Comparison of ENCODE assay signal across 16 cellular contexts in genomic region chr16:69166946-69167930, GRCh38. TPM values are rescaled to one million over a fixed set of nuclear protein-coding genes. Genes with fewer than 3 reads are reported as not detected.
A peak's percentile ranks its signal among the peaks of the same experiment; 100 is the strongest.
DNase-seq lines count a peak whose midpoint lies in the region; ATAC-seq and TF ChIP-seq lines count a peak whose summit lies in the region.
"Had no signal": no experiment of that assay in that cellular context is flagged by ENCODE, and none has a peak within 500 bp of the region (broad histone marks: within the 10 kb centered on the region; RNA-seq: fewer than 3 reads in every experiment).

No MANE protein-coding gene starts in this region.

- WGBS in esophagus muscularis mucosa: 78% methylated on average over 7 of the region's 7 CpGs
- 71 to 72% methylated on average over 7 of the region's 7 CpGs for WGBS in esophagus squamous epithelium, 2 donors

- no peak overlapping the region for H3K4me3 ChIP-seq in dorsolateral prefrontal cortex
- H3K4me3 ChIP-seq in skeletal muscle satellite cell (ENCODE audit: low read length): peak overlapping the region; percentile 9
- no peak overlapping the region for H3K4me3 ChIP-seq in esophagus muscularis mucosa
- H3K4me3 ChIP-seq in esophagus squamous epithelium: no peak overlapping the region
- H3K4me3 ChIP-seq: colonic mucosa, gastroesophageal sphincter, tibial nerve had no signal

- no peak for DNase-seq in activated T-cell treated with anti-CD3 and anti-CD28 coated beads, Interleukin-2, amount 50 U/mL, for 4 hours
- DNase-seq in activated T-cell treated with anti-CD3 and anti-CD28 coated beads, Interleukin-2, amount 50 U/mL, for 48 hours: no peak
- DNase-seq in SW480 (ENCODE audit: low spot score): peak; percentile 62
- DNase-seq in dorsolateral prefrontal cortex: no peak
- DNase-seq in esophagus muscularis mucosa (ENCODE audit: extremely low spot score): no peak
- DNase-seq in NCI-H1092 treated with DMSO at 0.1 percent for 48 hours (lab: John Stamatoyannopoulos, UW): no peak
- DNase-seq in esophagus squamous epithelium (lab: John Stamatoyannopoulos, UW): no peak
- DNase-seq: colonic mucosa, DMS53, KG1, left cardiac atrium, NCI-H1930, NCI-H774 had no signal

- H3K4me2 ChIP-seq in skeletal muscle satellite cell (ENCODE audit: low read length): peak overlapping the region; percentile 12

- no peaks in the 10 kb centered on the region for H3K9me3 Mint-ChIP-seq in activated T-cell treated with anti-CD3 and anti-CD28 coated beads, Interleukin-2, amount 50 U/mL, for 4 hours

- H3K27me3 Mint-ChIP-seq in activated T-cell treated with anti-CD3 and anti-CD28 coated beads, Interleukin-2, amount 50 U/mL, for 4 hours (ENCODE audit: low read depth): no peaks in the 10 kb centered on the region

- H3K4me3 Mint-ChIP-seq in activated T-cell treated with anti-CD3 and anti-CD28 coated beads, Interleukin-2, amount 50 U/mL, for 4 hours: peak overlapping the region; percentile 73

- no peak for ATAC-seq in activated T-cell treated with anti-CD3 and anti-CD28 coated beads, Interleukin-2, amount 50 U/mL, for 4 hours
- ATAC-seq: gastroesophageal sphincter had no signal

- no peak for TF ChIP-seq CTCF in dorsolateral prefrontal cortex (IDR thresholded peaks at IDR 0.05 in 54 of 56, conservative IDR thresholded peaks at IDR 0.05 in 2 of 56; ENCODE audit: low read depth in 1 of 56, partially characterized antibody in 56 of 56)
- no peak for TF ChIP-seq CTCF in esophagus muscularis mucosa (IDR thresholded peaks at IDR 0.05)
- no peak for TF ChIP-seq CTCF in esophagus squamous epithelium (IDR thresholded peaks at IDR 0.05)

- TF ChIP-seq EP300 in esophagus muscularis mucosa (IDR thresholded peaks at IDR 0.05): no peak

- intact Hi-C loops in dorsolateral prefrontal cortex (cut with DNase I) (no loop called here), esophagus muscularis mucosa (cut with DNase I) (no loop called here), esophagus squamous epithelium (cut with DNase I) (no loop called here)

- H3K27ac ChIP-seq in dorsolateral prefrontal cortex (peak overlapping the region in 45 of 59 donors; percentile 2 to 83 (median 51)), esophagus muscularis mucosa (replicated peaks in 1 of 4) (peak overlapping the region in 1 of 4 donors; percentile 3), esophagus squamous epithelium (no peak overlapping the region)
- H3K27ac ChIP-seq: colonic mucosa, tibial nerve had no signal

- no peak overlapping the region for H3K9ac ChIP-seq in skeletal muscle satellite cell (ENCODE audit: low read depth, low read length)

- H3K4me1 ChIP-seq in skeletal muscle satellite cell (ENCODE audit: control insufficient read depth, insufficient read depth, low read length) (peaks cover 26% of the 10 kb centered on the region), esophagus muscularis mucosa (peaks cover 0 to 31% (median 27%) of the 10 kb centered on the region in 4 donors), esophagus squamous epithelium (peaks cover 0 to 26% (median 3%) of the 10 kb centered on the region in 3 donors)
- H3K4me1 ChIP-seq: colonic mucosa had no signal

- H3K36me3 ChIP-seq in skeletal muscle satellite cell (ENCODE audit: insufficient read depth, low read length) (peaks cover 61% of the 10 kb centered on the region), esophagus muscularis mucosa (peaks cover 5 to 73% (median 54%) of the 10 kb centered on the region in 4 donors), esophagus squamous epithelium (peaks cover 0 to 75% (median 11%) of the 10 kb centered on the region in 3 donors)

- no peak for TF ChIP-seq POLR2A in esophagus muscularis mucosa (IDR thresholded peaks at IDR 0.05; ENCODE audit: low read depth)
- no peak for TF ChIP-seq POLR2A in esophagus squamous epithelium (IDR thresholded peaks at IDR 0.05)

- peaks cover 50% of the 10 kb centered on the region for H3K4me1 Mint-ChIP-seq in activated T-cell treated with anti-CD3 and anti-CD28 coated beads, Interleukin-2, amount 50 U/mL, for 4 hours (ENCODE audit: low read depth)

- H3K36me3 Mint-ChIP-seq in activated T-cell treated with anti-CD3 and anti-CD28 coated beads, Interleukin-2, amount 50 U/mL, for 4 hours (ENCODE audit: insufficient read depth): peaks cover 52% of the 10 kb centered on the region

- H3K9me3 ChIP-seq in skeletal muscle satellite cell (replicated peaks; ENCODE audit: low read length): no peaks in the 10 kb centered on the region
- no peaks in the 10 kb centered on the region for H3K9me3 ChIP-seq in esophagus muscularis mucosa
- H3K9me3 ChIP-seq in esophagus squamous epithelium: no peaks in the 10 kb centered on the region
- H3K9me3 ChIP-seq: colonic mucosa, gastroesophageal sphincter, tibial nerve had no signal

- H3K27me3 ChIP-seq in dorsolateral prefrontal cortex: no peaks in the 10 kb centered on the region
- no peaks in the 10 kb centered on the region for H3K27me3 ChIP-seq in skeletal muscle satellite cell (ENCODE audit: control insufficient read depth, insufficient read depth, low read length)
- H3K27me3 ChIP-seq in esophagus muscularis mucosa: no peaks in the 10 kb centered on the region
- H3K27me3 ChIP-seq in esophagus squamous epithelium: no peaks in the 10 kb centered on the region
- H3K27me3 ChIP-seq: colonic mucosa, gastroesophageal sphincter, tibial nerve had no signal

RNA-seq across cellular contexts. Expression of gene SNTB2, which starts 19.7 kb away (rescaled TPM):
- total RNA-seq in activated T-cell treated with anti-CD3 and anti-CD28 coated beads, Interleukin-2, amount 50 U/mL, for 4 hours: 10 to 100 TPM; 11.7 to 15.5 (median 13.1) TPM
- total RNA-seq in dorsolateral prefrontal cortex (10 to 100 TPM; 24.5 to 81.3 (median 36.6) TPM), esophagus muscularis mucosa (10 to 100 TPM; 36.1 to 73.4 (median 54.8) TPM), esophagus squamous epithelium (10 to 100 TPM; 25.5 to 49.6 (median 25.9) TPM)
- total RNA-seq in skeletal muscle satellite cell (2012; rRNA removed): 24.3 and 25.8 TPM in 2 replicates

RNA-seq across cellular contexts. Expression of gene UTP4, which starts 34.8 kb away (rescaled TPM):
- 100 to 1,000 TPM; 186 to 204 (median 197) TPM for total RNA-seq in activated T-cell treated with anti-CD3 and anti-CD28 coated beads, Interleukin-2, amount 50 U/mL, for 4 hours
- 10 to 100 TPM; 24.8 to 57.1 (median 40.2) TPM for total RNA-seq in dorsolateral prefrontal cortex
- 18.3 and 22.5 TPM in 2 replicates for total RNA-seq in skeletal muscle satellite cell (2012; rRNA removed)
- 10 to 100 TPM; 23.3 to 32.6 (median 24.0) TPM for total RNA-seq in esophagus muscularis mucosa
- 10 to 100 TPM; 18.3 to 42.2 (median 28.6) TPM for total RNA-seq in esophagus squamous epithelium

RNA-seq across cellular contexts. Expression of gene CHTF8, which starts 34.9 kb away (rescaled TPM):
- total RNA-seq in activated T-cell treated with anti-CD3 and anti-CD28 coated beads, Interleukin-2, amount 50 U/mL, for 4 hours: 100 to 1,000 TPM; 102 to 126 (median 106) TPM
- total RNA-seq in dorsolateral prefrontal cortex (10 to 100 TPM; 40.8 to 90.1 (median 64.5) TPM), esophagus muscularis mucosa (10 to 100 TPM; 59.8 to 94.4 (median 69.4) TPM), esophagus squamous epithelium (10 to 100 TPM; 51.2 to 83.4 (median 63.4) TPM)
- total RNA-seq in skeletal muscle satellite cell (2012; rRNA removed): 67.4 and 83.0 TPM in 2 replicates

Comparison
In these comparisons a context has a peak if more than half of its experiments do, and no peak if none do; other contexts are left out.
1. H3K27ac ChIP-seq: peak in dorsolateral prefrontal cortex (45 of 59); none in esophagus squamous epithelium (0 of 4).